ENCODE assay signal across 24 cellular contexts in the genomic region with DNA sequence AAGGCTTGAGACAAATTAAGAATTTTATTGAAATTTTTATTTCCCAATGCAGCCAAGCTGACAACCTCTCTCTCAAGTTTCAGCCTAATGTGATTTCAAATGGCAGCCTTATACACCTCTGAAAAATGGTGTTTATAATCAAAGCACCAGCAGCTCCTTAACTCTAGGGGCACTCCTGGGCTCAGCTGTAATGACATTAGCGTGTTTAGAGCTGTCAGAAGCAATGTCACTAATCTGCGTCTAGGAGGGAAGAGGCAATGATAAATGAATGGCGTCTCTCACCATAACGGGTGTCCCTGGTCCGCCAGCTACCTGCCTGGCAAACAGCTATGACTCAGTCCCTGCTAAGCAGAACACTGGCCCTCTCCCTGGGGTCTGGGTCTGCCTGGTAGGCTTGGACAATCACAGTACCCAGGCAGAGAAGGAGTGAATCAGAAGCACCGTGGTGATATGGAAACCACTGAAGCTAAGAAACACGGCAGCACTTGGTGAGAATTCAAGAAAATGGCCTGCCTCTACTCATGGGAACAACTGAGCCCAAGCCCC.
DNase-seq lines count a peak whose midpoint lies in the region; ATAC-seq, FAIRE-seq and TF ChIP-seq lines count a peak whose summit lies in the region.
"Had no signal": no experiment of that assay in that cellular context is flagged by ENCODE, and none has a peak within 500 bp of the region (broad histone marks: within the 10 kb centered on the region; RNA-seq: fewer than 3 reads in every experiment).

No MANE protein-coding gene starts in this region.

- H2AFZ ChIP-seq in PC-3 (ENCODE audit: low read length): no peak overlapping the region

- H4K20me1 ChIP-seq in PC-3 (ENCODE audit: low read length): no peaks in the 10 kb centered on the region

- H3K27me3 ChIP-seq in PC-3 (ENCODE audit: low read length) (no peaks in the 10 kb centered on the region; the same call in 1 of the 2 replicates), psoas muscle (ENCODE audit: insufficient read depth in 3 of 3, low read length in 2 of 3) (peaks cover 0 to 5% (median 0%) of the 10 kb centered on the region in 3 donors)
- H3K27me3 ChIP-seq: brain microvascular endothelial cell had no signal

- FAIRE-seq in D721Med (lab: Jason Lieb, UNC) (no peak), RCC 7860 (lab: Jason Lieb, UNC) (no peak)
- FAIRE-seq: colon, HTR-8/SVneo had no signal

- TF ChIP-seq CTCF in D721Med (IDR thresholded peaks at IDR 0.05; ENCODE audit: insufficient read depth, missing control alignments) (peak; percentile 1), PC-3 (conservative IDR thresholded peaks at IDR 0.05; ENCODE audit: low read depth, low read length) (no peak), psoas muscle (IDR thresholded peaks at IDR 0.05) (no peak)

- no peak overlapping the region for H3K4me2 ChIP-seq in PC-3 (ENCODE audit: low read length)

- BruUV-seq in PC-3 (replicated peaks; lab: Mats Ljungman, UMichigan): no TSS peak

- H3K9me3 ChIP-seq in PC-3 (ENCODE audit: low read length) (no peaks in the 10 kb centered on the region), psoas muscle (peaks cover 6% of the 10 kb centered on the region)
- H3K9me3 ChIP-seq: prostate gland had no signal

- DNase-seq in D721Med (ENCODE audit: insufficient read length, low spot score) (no peak), NAMALWA (ENCODE audit: low spot score) (peak; percentile 33), PC-3 (peak; percentile 1), left kidney (ENCODE audit: low read depth, low spot score) (peak; percentile 33), psoas muscle (no peak), RCC 7860 (ENCODE audit: low spot score) (no peak)
- no peak for DNase-seq in activated naive CD4-positive, alpha-beta T cell treated with anti-CD3 and anti-CD28 coated beads, Interleukin-2, amount 50 U/mL, for 16 hours
- DNase-seq: activated CD4-positive, alpha-beta T cell treated with anti-CD3 and anti-CD28 coated beads, Interleukin-2, amount 10 ng/mL, durations not matched to agents 7 days and 5 days; activated CD8-positive, alpha-beta memory T cell treated with anti-CD3 and anti-CD28 coated beads, Interleukin-2, amount 50 U/mL, for 4 hours; activated naive CD8-positive, alpha-beta T cell treated with anti-CD3 and anti-CD28 coated beads, Interleukin-2, amount 10 ng/mL, durations not matched to agents 7 days and 5 days; brain microvascular endothelial cell; DND-41; effector memory CD8-positive, alpha-beta T cell; Kasumi-1; NCI-H1092 treated with DMSO at 0.1 percent for 48 hours; SHP77 treated with DMSO at 0.1 percent for 48 hours; stimulated activated CD4-positive, alpha-beta T cell treated with anti-CD3 and anti-CD28 coated beads, Interleukin-2, amount 100 ng/mL, for 24 hours; stimulated activated naive CD4-positive, alpha-beta T cell; T-helper 1 cell had no signal

- H3K4me3 ChIP-seq in PC-3 (ENCODE audit: low read length) (no peak overlapping the region), psoas muscle (no peak overlapping the region)
- H3K4me3 ChIP-seq: left lung, prostate gland, skin epidermis had no signal

- no peaks in the 10 kb centered on the region for H3F3A ChIP-seq in PC-3 (ENCODE audit: low read length, unreplicated experiment)

- POLR2A ChIA-PET in PC-3 (lab: Charles Lee; ENCODE audit: unreplicated experiment): no interaction called here

- intact Hi-C loops in PC-3 (cut with micrococcal nuclease): no loop called here
- intact Hi-C loops in psoas muscle (cut with DNase I): no loop called here

- CTCF ChIA-PET in PC-3 (lab: Charles Lee): no interaction called here

- H3K4me1 ChIP-seq in PC-3 (ENCODE audit: insufficient read depth, low read length) (no peaks in the 10 kb centered on the region), psoas muscle (no peaks in the 10 kb centered on the region)
- H3K4me1 ChIP-seq: left lung, prostate gland had no signal

- ATAC-seq in PC-3: no peak
- ATAC-seq in psoas muscle: no peak
- ATAC-seq: effector memory CD8-positive, alpha-beta T cell; left lung had no signal

- H3K9me2 ChIP-seq in PC-3 (replicated peaks; ENCODE audit: low read length): no peaks in the 10 kb centered on the region

- no peaks in the 10 kb centered on the region for H3K79me2 ChIP-seq in PC-3 (ENCODE audit: low read length)

- H3K36me3 ChIP-seq in PC-3 (ENCODE audit: low read depth, low read length) (no peaks in the 10 kb centered on the region), psoas muscle (ENCODE audit: insufficient read depth in 1 of 2, low read depth in 1 of 2) (no peaks in the 10 kb centered on the region)
- H3K36me3 ChIP-seq: brain microvascular endothelial cell, left lung, prostate gland had no signal

- no peak overlapping the region for H3K9ac ChIP-seq in PC-3 (ENCODE audit: low read length)

- no peak overlapping the region for H3K27ac ChIP-seq in PC-3 (ENCODE audit: low read length)
- H3K27ac ChIP-seq in psoas muscle: no peak overlapping the region
- H3K27ac ChIP-seq: brain microvascular endothelial cell, left lung, prostate gland had no signal

- WGBS in psoas muscle, 3 donors: 60 to 72% (median 61%) methylated on average over 7 of the region's 7 CpGs

Comparison
In these comparisons a context has a peak if more than half of its experiments do, and no peak if none do; other contexts are left out.
1. DNase-seq: peak in NAMALWA (single experiment), PC-3 (single experiment) and left kidney (single experiment); none in D721Med (single experiment), activated naive CD4-positive, alpha-beta T cell treated with anti-CD3 and anti-CD28 coated beads, Interleukin-2, amount 50 U/mL, for 16 hours (single experiment), psoas muscle (0 of 2) and RCC 7860 (single experiment).